26 cellular contexts compared by ENCODE assay signal in genomic region chr21:22235866-22236590, GRCh38.
"Had no signal": no experiment of that assay in that cellular context is flagged by ENCODE, and none has a peak within 500 bp of the region (broad histone marks: within the 10 kb centered on the region; RNA-seq: fewer than 3 reads in every experiment).

No MANE protein-coding gene starts in this region.

- H2AFZ ChIP-seq: PC-9 had no signal

- H3K27ac ChIP-seq: adrenal gland, body of pancreas, breast epithelium, PC-9, SK-N-MC had no signal

- H3K36me3 ChIP-seq: adrenal gland, breast epithelium had no signal

- H3K4me3 Mint-ChIP-seq: activated CD4-positive, alpha-beta T cell treated with anti-CD3 and anti-CD28 coated beads, Interleukin-2, amount 10 ng/mL, durations not matched to agents 7 days and 5 days; activated CD8-positive, alpha-beta T cell treated with anti-CD3 and anti-CD28 coated beads, Interleukin-2, amount 10 ng/mL, durations not matched to agents 7 days and 5 days; activated T-cell treated with anti-CD3 and anti-CD28 coated beads, Interleukin-2, amount 50 U/mL, for 24 hours had no signal

- H3K4me1 ChIP-seq: adrenal gland, body of pancreas, breast epithelium had no signal

- H3K4me3 ChIP-seq: adrenal gland, body of pancreas, breast epithelium, PC-9, SK-N-MC had no signal

- DNase-seq: activated CD4-positive, alpha-beta T cell treated with anti-CD3 and anti-CD28 coated beads, Interleukin-2, amount 10 ng/mL, durations not matched to agents 7 days and 5 days; activated CD4-positive, alpha-beta T cell treated with anti-CD3 and anti-CD28 coated beads, Interleukin-2, amount 50 U/mL, for 48 hours; activated CD8-positive, alpha-beta T cell treated with anti-CD3 and anti-CD28 coated beads, Interleukin-2, amount 10 ng/mL, durations not matched to agents 7 days and 5 days; activated gamma-delta T cell; activated naive CD4-positive, alpha-beta T cell treated with Interleukin-2 at 50 U/mL for 16 hours; activated T-cell treated with anti-CD3 and anti-CD28 coated beads, Interleukin-2, amount 50 U/mL, for 24 hours; adrenal gland; body of pancreas; NCI-H1092 treated with DMSO at 0.1 percent for 48 hours; NCI-H1417; NCI-H146; NCI-H187; NCI-H2029 treated with DMSO at 0.1 percent for 48 hours; NCI-H2107; NCI-H2171; NCI-H524 treated with DMSO at 0.1 percent for 48 hours; PC-9; Right ventricle myocardium superior; T1000 had no signal

- H3K4me2 ChIP-seq: PC-9 had no signal

- H3K9me3 ChIP-seq: adrenal gland, body of pancreas, breast epithelium had no signal

- H3K27me3 Mint-ChIP-seq: activated CD4-positive, alpha-beta T cell treated with anti-CD3 and anti-CD28 coated beads, Interleukin-2, amount 10 ng/mL, durations not matched to agents 7 days and 5 days; activated T-cell treated with anti-CD3 and anti-CD28 coated beads, Interleukin-2, amount 50 U/mL, for 24 hours had no signal

- H3K27ac Mint-ChIP-seq: activated CD4-positive, alpha-beta T cell treated with anti-CD3 and anti-CD28 coated beads, Interleukin-2, amount 10 ng/mL, durations not matched to agents 7 days and 5 days; activated CD8-positive, alpha-beta T cell treated with anti-CD3 and anti-CD28 coated beads, Interleukin-2, amount 10 ng/mL, durations not matched to agents 7 days and 5 days; activated naive CD4-positive, alpha-beta T cell treated with anti-CD3 and anti-CD28 coated beads, Interleukin-2, amount 50 U/mL, for 72 hours; activated T-cell treated with anti-CD3 and anti-CD28 coated beads, Interleukin-2, amount 50 U/mL, for 24 hours; activated T-helper 2 cell treated with anti-CD3 and anti-CD28 coated beads, Interferon-gamma antibody, Interleukin-2, Interleukin-4, amounts not matched to agents 10 μg/mL and 5 μg/mL and 100 μg/mL, durations not matched to agents 14 hours and 24 hours and 36 hours had no signal

- H3K4me1 Mint-ChIP-seq: activated CD4-positive, alpha-beta T cell treated with anti-CD3 and anti-CD28 coated beads, Interleukin-2, amount 10 ng/mL, durations not matched to agents 7 days and 5 days had no signal

- FAIRE-seq: astrocyte, RCC 7860, TTC549 had no signal

- H3K27me3 ChIP-seq: adrenal gland, body of pancreas, breast epithelium had no signal
